In genomic region chr14:35819591-35820540, GRCh38 we compare ENCODE assay signal across 2 cellular contexts.
TF ChIP-seq lines count a peak whose summit lies in the region.

No MANE protein-coding gene starts in this region.

TF ChIP-seq in HepG2, 621 proteins besides CTCF, POLR2A, EP300 and RAD21 (continues in another document):
- TF ChIP-seq PPARG (CRISPR knock-in tag; conservative IDR thresholded peaks at IDR 0.05) (no peak), MAFF (IDR thresholded peaks at IDR 0.05; ENCODE audit: low read depth, low read length) (no peak), ZNF883 (CRISPR knock-in tag; IDR thresholded peaks at IDR 0.05; ENCODE audit: not compliant biosample characterization) (no peak), ZNF282 (IDR thresholded peaks at IDR 0.05; ENCODE audit: partially characterized antibody) (no peak), FOSL2 (CRISPR knock-in tag; IDR thresholded peaks at IDR 0.05) (no peak), MTF1 (CRISPR knock-in tag; IDR thresholded peaks at IDR 0.05) (no peak), DPF2 (CRISPR knock-in tag; IDR thresholded peaks at IDR 0.05; ENCODE audit: borderline replicate concordance, low read depth) (no peak), ADNP (CRISPR knock-in tag; IDR thresholded peaks at IDR 0.05) (no peak), HOXD1 (CRISPR knock-in tag; IDR thresholded peaks at IDR 0.05) (0 out of 2 replicates have a peak, but pooled peaks have one; percentile 22), KDM2A (CRISPR knock-in tag; IDR thresholded peaks at IDR 0.05; ENCODE audit: borderline replicate concordance, low read depth) (no peak), ZMYM4 (CRISPR knock-in tag; IDR thresholded peaks at IDR 0.05) (no peak), ZNF616 (CRISPR knock-in tag; IDR thresholded peaks at IDR 0.05; ENCODE audit: low read depth) (no peak), ZNF556 (CRISPR knock-in tag; IDR thresholded peaks at IDR 0.05; ENCODE audit: borderline replicate concordance) (no peak), ZNF275 (CRISPR knock-in tag; IDR thresholded peaks at IDR 0.05; ENCODE audit: borderline replicate concordance) (no peak), ZNF414 (CRISPR knock-in tag; IDR thresholded peaks at IDR 0.05) (no peak), PBX2 (CRISPR knock-in tag; IDR thresholded peaks at IDR 0.05) (no peak), ISL2 (CRISPR knock-in tag; IDR thresholded peaks at IDR 0.05) (no peak), DMTF1 (CRISPR knock-in tag; IDR thresholded peaks at IDR 0.05) (no peak), TFAP4 (IDR thresholded peaks at IDR 0.05; ENCODE audit: borderline replicate concordance, low read depth) (no peak), MLX (CRISPR knock-in tag; IDR thresholded peaks at IDR 0.05) (no peak), KDM1A (CRISPR knock-in tag; IDR thresholded peaks at IDR 0.05) (no peak), AGO1 (IDR thresholded peaks at IDR 0.05; ENCODE audit: low read depth, low read length, poor library complexity, severe bottlenecking) (no peak), ATF6 (CRISPR knock-in tag; conservative IDR thresholded peaks at IDR 0.05) (no peak), ZFY (CRISPR knock-in tag; IDR thresholded peaks at IDR 0.05) (0 out of 2 replicates have a peak, but pooled peaks have one; percentile 16)

TF ChIP-seq in H1, 55 proteins besides CTCF, POLR2A, EP300 and RAD21:
- TF ChIP-seq RXRA (IDR thresholded peaks at IDR 0.05; ENCODE audit: insufficient read depth, low read depth, low read length) (no peak), SIN3A (conservative IDR thresholded peaks at IDR 0.05 in 1 of 2, IDR thresholded peaks at IDR 0.05 in 1 of 2; ENCODE audit: low read depth in 1 of 2, low read length in 2 of 2) (no peak), TCF12 (IDR thresholded peaks at IDR 0.05; ENCODE audit: low read depth, low read length) (no peak), EZH2 (IDR thresholded peaks at IDR 0.05; ENCODE audit: low read depth, low read length, severe bottlenecking) (no peak), CTBP2 (IDR thresholded peaks at IDR 0.05; ENCODE audit: borderline replicate concordance, insufficient read depth, insufficient read length, low read length) (no peak), USF2 (IDR thresholded peaks at IDR 0.05; ENCODE audit: low read length) (no peak), GABPA (IDR thresholded peaks at IDR 0.05; ENCODE audit: borderline replicate concordance, insufficient read depth, low read length) (no peak)
